Comparison of ENCODE assay signal across 24 cellular contexts in genomic region chr6:24234043-24234442, GRCh38.
"Had no signal": no experiment of that assay in that cellular context is flagged by ENCODE, and none has a peak within 500 bp of the region (broad histone marks: within the 10 kb centered on the region; RNA-seq: fewer than 3 reads in every experiment).

No MANE protein-coding gene starts in this region.

- H3K27me3 ChIP-seq: adrenal gland had no signal

- FAIRE-seq: colon had no signal

- H3K4me1 ChIP-seq: adrenal gland had no signal

- H3K4me3 ChIP-seq: adrenal gland, PC-9 had no signal

- H3K36me3 ChIP-seq: adrenal gland had no signal

- H3K9me3 ChIP-seq: adrenal gland had no signal

- H3K27ac ChIP-seq: adrenal gland, PC-9 had no signal

- H3K4me2 ChIP-seq: PC-9 had no signal

- H2AFZ ChIP-seq: PC-9 had no signal

- DNase-seq: activated CD4-positive, alpha-beta T cell treated with anti-CD3 and anti-CD28 coated beads for 48 hours; activated CD4-positive, alpha-beta T cell treated with anti-CD3 and anti-CD28 coated beads, Interleukin-2, amount 50 U/mL, for 4 hours; activated CD4-positive, CD25-positive, alpha-beta regulatory T cell treated with anti-CD3 and anti-CD28 coated beads, Interleukin-2, amount 50 U/mL, for 72 hours; activated CD8-positive, alpha-beta memory T cell treated with anti-CD3 and anti-CD28 coated beads, Interleukin-2, amount 50 U/mL, for 48 hours; activated CD8-positive, alpha-beta T cell treated with anti-CD3 and anti-CD28 coated beads, Interleukin-2, amount 10 ng/mL, durations not matched to agents 7 days and 5 days; activated naive CD4-positive, alpha-beta T cell treated with anti-CD3 and anti-CD28 coated beads, Interleukin-2, amount 50 U/mL, for 16 hours; activated naive CD8-positive, alpha-beta T cell treated with anti-CD3 and anti-CD28 coated beads, Interleukin-2, amount 10 ng/mL, durations not matched to agents 7 days and 5 days; activated T-cell treated with anti-CD3 and anti-CD28 coated beads, Interleukin-2, amount 50 U/mL, for 1 hour; adrenal gland; anterior cingulate cortex; cerebellar nuclear complex; Karpas-422; MM.1S; NCI-H1092; NCI-H1417 treated with DMSO at 0.1 percent for 48 hours; NCI-H1694; NCI-H2029; NCI-H2107; NCI-H510A treated with DMSO at 0.1 percent for 48 hours; PC-9; SIG-M5; T-helper 17 cell; T-helper 9 cell had no signal
